Comparison of ENCODE assay signal across 1 cellular context in genomic region chr15:78767331-78767951, GRCh38.
TF ChIP-seq lines count a peak whose summit lies in the region.

No MANE protein-coding gene starts in this region.

TF ChIP-seq in HCT116, 20 proteins besides CTCF, POLR2A, EP300 and RAD21 (continued from another document):
- TF ChIP-seq, protein P1, sequence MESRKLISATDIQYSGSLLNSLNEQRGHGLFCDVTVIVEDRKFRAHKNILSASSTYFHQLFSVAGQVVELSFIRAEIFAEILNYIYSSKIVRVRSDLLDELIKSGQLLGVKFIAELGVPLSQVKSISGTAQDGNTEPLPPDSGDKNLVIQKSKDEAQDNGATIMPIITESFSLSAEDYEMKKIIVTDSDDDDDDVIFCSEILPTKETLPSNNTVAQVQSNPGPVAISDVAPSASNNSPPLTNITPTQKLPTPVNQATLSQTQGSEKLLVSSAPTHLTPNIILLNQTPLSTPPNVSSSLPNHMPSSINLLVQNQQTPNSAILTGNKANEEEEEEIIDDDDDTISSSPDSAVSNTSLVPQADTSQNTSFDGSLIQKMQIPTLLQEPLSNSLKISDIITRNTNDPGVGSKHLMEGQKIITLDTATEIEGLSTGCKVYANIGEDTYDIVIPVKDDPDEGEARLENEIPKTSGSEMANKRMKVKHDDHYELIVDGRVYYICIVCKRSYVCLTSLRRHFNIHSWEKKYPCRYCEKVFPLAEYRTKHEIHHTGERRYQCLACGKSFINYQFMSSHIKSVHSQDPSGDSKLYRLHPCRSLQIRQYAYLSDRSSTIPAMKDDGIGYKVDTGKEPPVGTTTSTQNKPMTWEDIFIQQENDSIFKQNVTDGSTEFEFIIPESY (IDR thresholded peaks at IDR 0.05; ENCODE audit: extremely low read depth, insufficient replicate concordance, low read length): no peak
- TF ChIP-seq EZH2phosphoT487 (IDR thresholded peaks at IDR 0.05; ENCODE audit: borderline replicate concordance): no peak
- no peak for TF ChIP-seq EZH2 (IDR thresholded peaks at IDR 0.05)
- no peak for TF ChIP-seq ZNF274 (IDR thresholded peaks at IDR 0.05; ENCODE audit: low read depth, low read length)
- TF ChIP-seq FOSL1 (IDR thresholded peaks at IDR 0.05; ENCODE audit: low read depth): no peak
- no peak for TF ChIP-seq JUND (IDR thresholded peaks at IDR 0.05)
- TF ChIP-seq EGR1 (IDR thresholded peaks at IDR 0.05; ENCODE audit: low read depth): no peak
- no peak for TF ChIP-seq SIN3A (IDR thresholded peaks at IDR 0.05; ENCODE audit: low read depth)
- no peak for TF ChIP-seq SRF (IDR thresholded peaks at IDR 0.05; ENCODE audit: low read depth)
- TF ChIP-seq CEBPB (IDR thresholded peaks at IDR 0.05; ENCODE audit: low read depth): no peak
